In the genomic region with DNA sequence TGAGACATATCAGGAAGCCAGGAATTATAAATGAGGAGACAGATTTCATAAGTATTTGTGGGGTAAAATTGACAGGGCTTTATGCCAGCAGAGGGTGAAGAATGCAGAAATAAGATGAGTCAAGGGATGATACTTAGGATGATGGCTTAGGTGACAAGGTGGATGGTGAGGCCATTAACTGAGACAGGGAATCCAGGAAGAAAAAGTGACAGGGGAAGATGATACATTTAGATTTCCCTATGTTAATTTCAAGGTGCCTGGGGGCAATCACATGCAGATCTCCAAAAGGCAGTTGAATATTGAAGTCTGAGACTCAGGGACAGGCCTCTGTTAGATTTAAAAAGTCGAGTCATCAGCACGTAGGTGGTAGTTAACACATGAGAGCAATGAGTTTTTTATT, we compare ENCODE assay signal across 1 cellular context.
TF ChIP-seq lines count a peak whose summit lies in the region.

No MANE protein-coding gene starts in this region.

TF ChIP-seq in GM23338, 12 proteins besides CTCF, POLR2A, EP300 and RAD21 (continued from another document):
- TF ChIP-seq ZNF462 (CRISPR knock-in tag; IDR thresholded peaks at IDR 0.05) = no peak
- TF ChIP-seq POLR2AphosphoS5 (IDR thresholded peaks at IDR 0.05; ENCODE audit: low read depth) = no peak
- TF ChIP-seq STAT1 (IDR thresholded peaks at IDR 0.05; ENCODE audit: unreplicated experiment) = no peak
- TF ChIP-seq EZH2 (IDR thresholded peaks at IDR 0.05; ENCODE audit: low read depth, unreplicated experiment) = no peak
- TF ChIP-seq JUNB (IDR thresholded peaks at IDR 0.05; ENCODE audit: unreplicated experiment) = no peak
- TF ChIP-seq ETS1 (IDR thresholded peaks at IDR 0.05) = no peak
- no peak for TF ChIP-seq REST (IDR thresholded peaks at IDR 0.05; ENCODE audit: unreplicated experiment)
- no peak for TF ChIP-seq CREB1 (CRISPR knock-in tag; IDR thresholded peaks at IDR 0.05; ENCODE audit: low read depth)
